27 cellular contexts compared by ENCODE assay signal in genomic region chr16:57527610-57528360, GRCh38. TPM values are rescaled to one million over a fixed set of nuclear protein-coding genes. Genes with fewer than 3 reads are reported as not detected.
DNase-seq lines count a peak whose midpoint lies in the region; ATAC-seq and TF ChIP-seq lines count a peak whose summit lies in the region.
"Had no signal": no experiment of that assay in that cellular context is flagged by ENCODE, and none has a peak within 500 bp of the region (broad histone marks: within the 10 kb centered on the region; RNA-seq: fewer than 3 reads in every experiment).

No MANE protein-coding gene starts in this region.

- no peak overlapping the region for H2BK15ac ChIP-seq in IMR-90 (ENCODE audit: low read depth, low read length)

- H4K91ac ChIP-seq in IMR-90 (ENCODE audit: insufficient read depth, low read depth, low read length): no peak overlapping the region

- H3K4me1 Mint-ChIP-seq in T-helper 2 cell treated with Interferon-gamma antibody and Interleukin-4, amounts not matched to agents 5 μg/mL and 100 μg/mL, for 36 hours (ENCODE audit: low read depth): peaks cover 35% of the 10 kb centered on the region
- peaks cover 9% of the 10 kb centered on the region for H3K4me1 Mint-ChIP-seq in progenitor cell of endocrine pancreas (ENCODE audit: low read depth)

- DNase-seq in T-helper 2 cell treated with Interferon-gamma antibody and Interleukin-4, amounts not matched to agents 5 μg/mL and 100 μg/mL, for 36 hours (ENCODE audit: low spot score): no peak
- no peak for DNase-seq in T-helper 2 cell
- DNase-seq in IMR-90: no peak
- DNase-seq in progenitor cell of endocrine pancreas (ENCODE audit: low spot score, unreplicated experiment): no peak
- DNase-seq in cerebellar nuclear complex (lab: John Stamatoyannopoulos, UW): no peak
- no peak for DNase-seq in HPDE6-E6E7 (ENCODE audit: extremely low spot score)
- no peak for DNase-seq in esophagus squamous epithelium (lab: John Stamatoyannopoulos, UW)
- DNase-seq: activated CD4-positive, alpha-beta memory T cell treated with anti-CD3 and anti-CD28 coated beads, Interleukin-2, amount 10 ng/mL, durations not matched to agents 7 days and 5 days; activated T-cell treated with anti-CD3 and anti-CD28 coated beads, Interleukin-2, amount 50 U/mL, for 4 hours; brain microvascular endothelial cell; dermis blood vessel endothelial cell; DMS 273 treated with DMSO at 0.1 percent for 48 hours; foreskin melanocyte; MM.1S; NCI-H2029; NCI-H446; NK-92 treated with Interleukin-12 subunit alpha and Interleukin-12 subunit beta, amount 100 ng/mL, for 24 hours; stimulated activated CD4-positive, alpha-beta T cell treated with anti-CD3 and anti-CD28 coated beads, Interleukin-4, amount 100 ng/mL, for 24 hours; T-cell had no signal

- no peak overlapping the region for H2AFZ ChIP-seq in IMR-90 (replicated peaks; ENCODE audit: low read length, poor library complexity)

- no peak overlapping the region for H2BK5ac ChIP-seq in IMR-90 (ENCODE audit: low read depth, low read length, poor library complexity, severe bottlenecking)

- peaks cover 5% of the 10 kb centered on the region; the same call in 1 of the 2 replicates for H4K20me1 ChIP-seq in IMR-90 (ENCODE audit: insufficient read depth, low read length)
- H4K20me1 ChIP-seq: BLaER1 had no signal

- H3K9me3 ChIP-seq in IMR-90 (ENCODE audit: control insufficient read depth, insufficient read depth, low read length) (no peaks in the 10 kb centered on the region), iPS-15b (ENCODE audit: control insufficient read depth, insufficient read depth, low read length) (no peaks in the 10 kb centered on the region), esophagus squamous epithelium (no peaks in the 10 kb centered on the region)
- H3K9me3 ChIP-seq: BLaER1, prostate gland had no signal

- no peaks in the 10 kb centered on the region for H3K9me3 Mint-ChIP-seq in T-helper 2 cell treated with Interferon-gamma antibody and Interleukin-4, amounts not matched to agents 5 μg/mL and 100 μg/mL, for 36 hours
- H3K9me3 Mint-ChIP-seq in progenitor cell of endocrine pancreas (ENCODE audit: low read depth): no peaks in the 10 kb centered on the region
- H3K9me3 Mint-ChIP-seq: activated CD4-positive, alpha-beta memory T cell treated with anti-CD3 and anti-CD28 coated beads, Interleukin-2, amount 10 ng/mL, durations not matched to agents 7 days and 5 days; activated T-cell treated with anti-CD3 and anti-CD28 coated beads, Interleukin-2, amount 50 U/mL, for 4 hours; T-cell had no signal

- intact Hi-C loops in IMR-90 (cut with micrococcal nuclease) (no loop called here), esophagus squamous epithelium (cut with DNase I) (loop anchor here (10.0 kb wide), 2 partner anchors 53 to 223 kb away; no protein-coding TSS in a partner anchor)

- ATAC-seq in IMR-90 (ENCODE audit: low read depth): no peak
- ATAC-seq: activated T-cell treated with anti-CD3 and anti-CD28 coated beads, Interleukin-2, amount 50 U/mL, for 4 hours; T-cell had no signal

- H3K4me2 ChIP-seq in IMR-90 (ENCODE audit: low read depth, low read length): no peak overlapping the region

- no peak overlapping the region for H2AK5ac ChIP-seq in IMR-90 (ENCODE audit: low read depth, low read length)

- in situ Hi-C loops in IMR-90 (cut with MboI; ENCODE audit: low sequenced_read_pairs): no loop called here

- H3K14ac ChIP-seq in IMR-90 (replicated peaks; ENCODE audit: low read depth, low read length): no peak overlapping the region

- TF ChIP-seq RAD21 in IMR-90 (IDR thresholded peaks at IDR 0.05; ENCODE audit: low read length): no peak

- H3K23ac ChIP-seq in IMR-90 (ENCODE audit: low read depth, low read length): no peak overlapping the region

- H2AK9ac ChIP-seq in IMR-90 (replicated peaks; ENCODE audit: low read depth, low read length, poor library complexity): peak overlapping the region; percentile 52

- H3K36me3 ChIP-seq in IMR-90 (ENCODE audit: control insufficient read depth, insufficient read depth, low read length) (peaks cover 8% of the 10 kb centered on the region), iPS-15b (ENCODE audit: control insufficient read depth, insufficient read depth, low read length) (peaks cover 3% of the 10 kb centered on the region), esophagus squamous epithelium (peaks cover 0 to 24% (median 0%) of the 10 kb centered on the region in 3 donors)
- H3K36me3 ChIP-seq: brain microvascular endothelial cell, prostate gland had no signal

- H3K79me1 ChIP-seq in IMR-90 (ENCODE audit: low read depth in 1 of 2, low read length in 2 of 2): peaks cover 0 to 6% of the 10 kb centered on the region in 2 experiments; a peak in 2 of 4 replicates

- H4K8ac ChIP-seq in IMR-90 (ENCODE audit: low read depth in 2 of 2, low read length in 2 of 2): no peak overlapping the region

- CTCF ChIA-PET in IMR-90 (lab: Yijun Ruan, JAX): interaction anchor here (0.7 kb wide), 1 partner anchor 8 kb away, joined by 4 read pairs; no protein-coding TSS in a partner anchor

- no peak overlapping the region for H3K56ac ChIP-seq in IMR-90 (ENCODE audit: extremely low read depth, insufficient read depth, low read length)

- TF ChIP-seq CTCF in IMR-90 (conservative IDR thresholded peaks at IDR 0.05; ENCODE audit: low read depth, low read length) (no peak), progenitor cell of endocrine pancreas (IDR thresholded peaks at IDR 0.05; ENCODE audit: unreplicated experiment) (no peak), esophagus squamous epithelium (IDR thresholded peaks at IDR 0.05) (no peak)

- H3K36me3 Mint-ChIP-seq in T-helper 2 cell treated with Interferon-gamma antibody and Interleukin-4, amounts not matched to agents 5 μg/mL and 100 μg/mL, for 36 hours (ENCODE audit: low read depth): peaks cover 8% of the 10 kb centered on the region
- H3K36me3 Mint-ChIP-seq in progenitor cell of endocrine pancreas (ENCODE audit: insufficient read depth): peaks cover 8% of the 10 kb centered on the region

- peak overlapping the region; percentile 29 for H3K27ac Mint-ChIP-seq in T-helper 2 cell treated with Interferon-gamma antibody and Interleukin-4, amounts not matched to agents 5 μg/mL and 100 μg/mL, for 36 hours
- H3K27ac Mint-ChIP-seq in progenitor cell of endocrine pancreas: peak overlapping the region; percentile 38
- H3K27ac Mint-ChIP-seq: activated CD4-positive, alpha-beta memory T cell treated with anti-CD3 and anti-CD28 coated beads, Interleukin-2, amount 10 ng/mL, durations not matched to agents 7 days and 5 days; T-cell had no signal

- BruUV-seq in IMR-90 (replicated peaks; lab: Mats Ljungman, UMichigan): no TSS peak

- no peak overlapping the region for H4K5ac ChIP-seq in IMR-90 (ENCODE audit: low read depth, low read length)

- dilution Hi-C loops in IMR-90 (cut with HindIII; ENCODE audit: low sequenced_read_pairs, unreplicated experiment): no loop called here

- H2BK120ac ChIP-seq in IMR-90 (ENCODE audit: low read depth, low read length): no peak overlapping the region

- POLR2A ChIA-PET in IMR-90 (lab: Charles Lee; ENCODE audit: unreplicated experiment): no interaction called here

- H3K9ac ChIP-seq in IMR-90 (ENCODE audit: low read depth, low read length): no peak overlapping the region
- no peak overlapping the region for H3K9ac ChIP-seq in iPS-15b (ENCODE audit: low read depth, low read length)
- H3K9ac ChIP-seq: BLaER1 had no signal

- no peak overlapping the region for H3K4ac ChIP-seq in IMR-90 (ENCODE audit: low read depth, low read length)

- no peak overlapping the region for H3K18ac ChIP-seq in IMR-90 (ENCODE audit: low read depth, low read length)

- H3K4me3 Mint-ChIP-seq in T-helper 2 cell treated with Interferon-gamma antibody and Interleukin-4, amounts not matched to agents 5 μg/mL and 100 μg/mL, for 36 hours: no peak overlapping the region
- H3K4me3 Mint-ChIP-seq in progenitor cell of endocrine pancreas (ENCODE audit: low read depth): peak overlapping the region; percentile 63
- H3K4me3 Mint-ChIP-seq: activated CD4-positive, alpha-beta memory T cell treated with anti-CD3 and anti-CD28 coated beads, Interleukin-2, amount 10 ng/mL, durations not matched to agents 7 days and 5 days; activated T-cell treated with anti-CD3 and anti-CD28 coated beads, Interleukin-2, amount 50 U/mL, for 4 hours; T-cell had no signal

- TF ChIP-seq POLR2A in IMR-90 (IDR thresholded peaks at IDR 0.05; ENCODE audit: low read depth, low read length) (no peak), esophagus squamous epithelium (IDR thresholded peaks at IDR 0.05) (no peak)

- H2BK20ac ChIP-seq in IMR-90 (ENCODE audit: low read depth, low read length): no peak overlapping the region

- H3K4me1 ChIP-seq in IMR-90 (ENCODE audit: control insufficient read depth, insufficient read depth, low read length): peaks cover 12% of the 10 kb centered on the region
- H3K4me1 ChIP-seq in iPS-15b (ENCODE audit: control insufficient read depth, insufficient read depth, low read length): peaks cover 16% of the 10 kb centered on the region
- peaks cover 2 to 39% (median 23%) of the 10 kb centered on the region in 3 donors for H3K4me1 ChIP-seq in esophagus squamous epithelium

- H3K27ac ChIP-seq in IMR-90 (ENCODE audit: insufficient read depth, low read length) (no peak overlapping the region), esophagus squamous epithelium (no peak overlapping the region)
- H3K27ac ChIP-seq: BLaER1, brain microvascular endothelial cell, epithelial cell of prostate, prostate gland had no signal

- H3K27me3 ChIP-seq in IMR-90 (ENCODE audit: control insufficient read depth, insufficient read depth, low read length): no peaks in the 10 kb centered on the region
- H3K27me3 ChIP-seq in iPS-15b (ENCODE audit: control insufficient read depth, insufficient read depth, low read length): peaks cover 9% of the 10 kb centered on the region
- H3K27me3 ChIP-seq in esophagus squamous epithelium: no peaks in the 10 kb centered on the region
- H3K27me3 ChIP-seq: BLaER1, brain microvascular endothelial cell had no signal

- WGBS in IMR-90 (ENCODE audit: extremely low coverage in 2 of 2, insufficient read length in 1 of 2), 2 experiments: 97% methylated on average over 7 of the region's 19 CpGs; no CpG with 5 or more reads in 1 of the 2 experiments
- 88 to 94% methylated on average over 16 to 18 of the region's 19 CpGs for WGBS in esophagus squamous epithelium, 2 donors

- peaks cover 5% of the 10 kb centered on the region; the same call in 1 of the 2 replicates for H3K9me1 ChIP-seq in IMR-90 (ENCODE audit: insufficient read depth, low read length)

- H3K4me3 ChIP-seq in IMR-90 (ENCODE audit: insufficient read depth, low read depth, low read length) (no peak overlapping the region), iPS-15b (ENCODE audit: low read depth, low read length) (peak overlapping the region; percentile 72), esophagus squamous epithelium (no peak overlapping the region)
- H3K4me3 ChIP-seq: BLaER1, prostate gland had no signal

- H3K27me3 Mint-ChIP-seq in T-helper 2 cell treated with Interferon-gamma antibody and Interleukin-4, amounts not matched to agents 5 μg/mL and 100 μg/mL, for 36 hours (ENCODE audit: low read depth): no peaks in the 10 kb centered on the region
- peaks cover 39% of the 10 kb centered on the region for H3K27me3 Mint-ChIP-seq in progenitor cell of endocrine pancreas
- H3K27me3 Mint-ChIP-seq: activated CD4-positive, alpha-beta memory T cell treated with anti-CD3 and anti-CD28 coated beads, Interleukin-2, amount 10 ng/mL, durations not matched to agents 7 days and 5 days; T-cell had no signal

RNA-seq across cellular contexts. Expression of gene CCDC102A, which starts 8.6 kb away (rescaled TPM):
- total RNA-seq in IMR-90 (2012; rRNA removed) (5.4 and 5.6 TPM in 2 replicates), progenitor cell of endocrine pancreas (15.6 and 16.9 TPM in 2 replicates), esophagus squamous epithelium (10 to 100 TPM in 1 of 4 donors, 1 to 10 TPM in 3; 3.5 to 10.9 (median 6.9) TPM)
- 8.5 and 11.4 TPM in 2 replicates for polyA plus RNA-seq in IMR-90 (2012; rRNA removed)
- polyA plus RNA-seq in IMR-90 (2012; cell fraction: cytosol; rRNA removed): 20.6 and 24.3 TPM in 2 replicates
- 9.6 and 18.3 TPM in 2 replicates for polyA plus RNA-seq in IMR-90 (2012; cell fraction: nucleus; rRNA removed; ENCODE audit: low replicate concordance)

RNA-seq across cellular contexts. Expression of gene ADGRG5, which starts 14.7 kb away (rescaled TPM):
- total RNA-seq in IMR-90 (2012; rRNA removed) (not detected in 2 replicates), progenitor cell of endocrine pancreas (1.6 and 1.9 TPM in 2 replicates), esophagus squamous epithelium (1 to 10 TPM in 2 of 4 donors, under 1 TPM in 2; 0.34 to 1.3 (median 0.91) TPM)
- not detected in 2 replicates for polyA plus RNA-seq in IMR-90 (2012; rRNA removed)
- polyA plus RNA-seq in IMR-90 (2012; cell fraction: cytosol; rRNA removed): 0.02 TPM in 1 of 2 replicates, not detected in the other
- polyA plus RNA-seq in IMR-90 (2012; cell fraction: nucleus; rRNA removed; ENCODE audit: low replicate concordance): 0.04 TPM in 1 of 2 replicates, not detected in the other
- total RNA-seq: A172, dermis blood vessel endothelial cell, HepG2, lung microvascular endothelial cell, skeletal muscle tissue had no signal
- polyA plus RNA-seq: HepG2 had no signal

RNA-seq across cellular contexts. Expression of gene DOK4, which starts 41.5 kb away (rescaled TPM):
- total RNA-seq in IMR-90 (2012; rRNA removed) (20.3 and 22.0 TPM in 2 replicates), progenitor cell of endocrine pancreas (35.0 and 38.6 TPM in 2 replicates), esophagus squamous epithelium (10 to 100 TPM; 20.7 to 42.7 (median 28.8) TPM)
- 25.9 and 30.1 TPM in 2 replicates for polyA plus RNA-seq in IMR-90 (2012; rRNA removed)
- 18.4 and 29.8 TPM in 2 replicates for polyA plus RNA-seq in IMR-90 (2012; cell fraction: cytosol; rRNA removed)
- polyA plus RNA-seq in IMR-90 (2012; cell fraction: nucleus; rRNA removed; ENCODE audit: low replicate concordance): 50.8 and 77.6 TPM in 2 replicates
